32 cellular contexts compared by ENCODE assay signal in the genomic region with DNA sequence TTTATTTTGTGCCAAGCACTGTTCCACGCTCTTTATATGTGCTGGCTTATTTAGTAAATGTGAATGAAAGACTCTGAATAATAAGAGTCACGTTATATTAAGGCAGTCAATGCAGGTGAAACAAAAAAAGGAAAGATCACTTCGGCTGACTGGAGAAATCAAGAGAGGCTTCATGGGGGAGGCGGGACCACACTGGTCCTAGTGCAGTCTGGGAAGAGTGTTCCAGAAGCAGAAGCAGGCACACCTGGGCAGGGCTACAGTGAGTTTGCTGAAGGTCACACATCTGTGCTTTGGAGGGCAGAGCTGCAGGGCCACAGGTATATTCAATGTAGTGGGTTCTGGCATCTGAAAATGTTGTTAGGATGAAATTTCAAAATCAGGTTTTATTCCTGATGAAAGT.
"Had no signal": no experiment of that assay in that cellular context is flagged by ENCODE, and none has a peak within 500 bp of the region (broad histone marks: within the 10 kb centered on the region; RNA-seq: fewer than 3 reads in every experiment).

No MANE protein-coding gene starts in this region.

- H3K9me2 ChIP-seq: SK-N-SH had no signal

- H3K27ac Mint-ChIP-seq: activated CD8-positive, alpha-beta T cell treated with anti-CD3 and anti-CD28 coated beads, Interleukin-2, amount 10 ng/mL, durations not matched to agents 7 days and 5 days; activated naive CD4-positive, alpha-beta T cell treated with anti-CD3 and anti-CD28 coated beads, Interleukin-2, amount 50 U/mL, for 24 hours; activated T-cell treated with anti-CD3 and anti-CD28 coated beads, Interleukin-2, amount 50 U/mL, for 24 hours; activated T-helper 2 cell treated with anti-CD3 and anti-CD28 coated beads, Interferon-gamma antibody, Interleukin-2, Interleukin-4, amounts not matched to agents 10 μg/mL and 5 μg/mL and 100 μg/mL, durations not matched to agents 14 hours and 24 hours and 36 hours had no signal

- H3K27ac ChIP-seq: brain microvascular endothelial cell, SJCRH30, WERI-Rb-1 had no signal

- H3K4me2 ChIP-seq: SK-N-SH had no signal

- H3K36me3 Mint-ChIP-seq: activated naive CD4-positive, alpha-beta T cell treated with anti-CD3 and anti-CD28 coated beads, Interleukin-2, amount 50 U/mL, for 24 hours had no signal

- H3K4me3 Mint-ChIP-seq: activated CD8-positive, alpha-beta T cell treated with anti-CD3 and anti-CD28 coated beads, Interleukin-2, amount 10 ng/mL, durations not matched to agents 7 days and 5 days; activated naive CD4-positive, alpha-beta T cell treated with anti-CD3 and anti-CD28 coated beads, Interleukin-2, amount 50 U/mL, for 24 hours; activated T-cell treated with anti-CD3 and anti-CD28 coated beads, Interleukin-2, amount 50 U/mL, for 24 hours had no signal

- H3K9me3 ChIP-seq: SJCRH30, SK-N-SH had no signal

- H3K27me3 Mint-ChIP-seq: activated naive CD4-positive, alpha-beta T cell treated with anti-CD3 and anti-CD28 coated beads, Interleukin-2, amount 50 U/mL, for 24 hours; activated T-cell treated with anti-CD3 and anti-CD28 coated beads, Interleukin-2, amount 50 U/mL, for 24 hours had no signal

- H3K4me1 ChIP-seq: SJCRH30 had no signal

- H3K36me3 ChIP-seq: brain microvascular endothelial cell, SJCRH30, WERI-Rb-1 had no signal

- H3K27me3 ChIP-seq: brain microvascular endothelial cell, SJCRH30 had no signal

- H3K4me3 ChIP-seq: SJCRH30 had no signal

- H3K9ac ChIP-seq: SK-N-SH had no signal

- DNase-seq: activated CD4-positive, alpha-beta T cell treated with anti-CD3 and anti-CD28 coated beads for 1 hour; activated CD4-positive, alpha-beta T cell treated with anti-CD3 and anti-CD28 coated beads for 48 hours; activated CD4-positive, alpha-beta T cell treated with anti-CD3 and anti-CD28 coated beads, Interleukin-2, amount 50 U/mL, for 48 hours; activated CD4-positive, CD25-positive, alpha-beta regulatory T cell; activated CD8-positive, alpha-beta T cell treated with anti-CD3 and anti-CD28 coated beads, Interleukin-2, amount 10 ng/mL, durations not matched to agents 7 days and 5 days; activated gamma-delta T cell; activated naive CD4-positive, alpha-beta T cell treated with Interleukin-2 at 50 U/mL for 16 hours; activated T-cell treated with anti-CD3 and anti-CD28 coated beads, Interleukin-2, amount 50 U/mL, for 24 hours; amniotic stem cell; aorta; brain microvascular endothelial cell; Karpas-422; KBM-7; NCI-H1105; NCI-H1417 treated with DMSO at 0.1 percent for 48 hours; NCI-H187 treated with DMSO at 0.1 percent for 48 hours; NCI-H2081; NCI-H2171 treated with DMSO at 0.1 percent for 48 hours; NCI-H2227 treated with DMSO at 0.1 percent for 48 hours; NCI-H446; NCI-H510A treated with DMSO at 0.1 percent for 48 hours; NCI-H526 treated with DMSO at 0.1 percent for 48 hours; NCI-H774; OCI-M1; SHP77; SJCRH30; SK-N-SH; T-helper 1 cell; T1000; WERI-Rb-1 had no signal

- ATAC-seq: activated CD8-positive, alpha-beta T cell treated with anti-CD3 and anti-CD28 coated beads, Interleukin-2, amount 10 ng/mL, durations not matched to agents 7 days and 5 days had no signal

- H3K9me3 Mint-ChIP-seq: activated naive CD4-positive, alpha-beta T cell treated with anti-CD3 and anti-CD28 coated beads, Interleukin-2, amount 50 U/mL, for 24 hours; activated T-helper 2 cell treated with anti-CD3 and anti-CD28 coated beads, Interferon-gamma antibody, Interleukin-2, Interleukin-4, amounts not matched to agents 10 μg/mL and 5 μg/mL and 100 μg/mL, durations not matched to agents 14 hours and 24 hours and 36 hours had no signal
